In genomic region chr6:5507056-5507722, GRCh38 we compare ENCODE assay signal across 9 cellular contexts.
A peak's percentile ranks its signal among the peaks of the same experiment; 100 is the strongest.
DNase-seq lines count a peak whose midpoint lies in the region; ATAC-seq and TF ChIP-seq lines count a peak whose summit lies in the region.
"Had no signal": no experiment of that assay in that cellular context is flagged by ENCODE, and none has a peak within 500 bp of the region (broad histone marks: within the 10 kb centered on the region; RNA-seq: fewer than 3 reads in every experiment).

No MANE protein-coding gene starts in this region.

- H3K4me3 ChIP-seq in Jurkat, Clone E6-1 (ENCODE audit: low read length), result peak overlapping the region; percentile 28
- H3K4me3 ChIP-seq in spleen (peak overlapping the region in 1 of 8 donors; percentile 17), GM23338 (no peak overlapping the region)

- ATAC-seq in HG02588 (IDR thresholded peaks at IDR 0.05; ENCODE audit: unreplicated experiment) (peak; percentile 73), GM23338 (no peak)

- no peaks in the 10 kb centered on the region for H3F3A ChIP-seq in GM23338 (replicated peaks; ENCODE audit: low read depth)

- no peak overlapping the region for H3K4me2 ChIP-seq in GM23338

- H3K4me3 Mint-ChIP-seq in GM23338, result no peak overlapping the region

- peaks cover 0 to 32% (median 18%) of the 10 kb centered on the region in 6 donors for H3K4me1 ChIP-seq in spleen
- no peaks in the 10 kb centered on the region for H3K4me1 ChIP-seq in GM23338 (ENCODE audit: insufficient read depth)

- no peaks in the 10 kb centered on the region for H3K79me2 ChIP-seq in GM23338 (replicated peaks; ENCODE audit: insufficient read depth)

- H3K9me2 ChIP-seq in GM23338 (ENCODE audit: insufficient read depth), result no peaks in the 10 kb centered on the region

- DNase-seq in NCI-H2029 (lab: John Stamatoyannopoulos, UW) (peak; percentile 15), NCI-H2029 treated with DMSO at 0.1 percent for 48 hours (lab: John Stamatoyannopoulos, UW) (no peak), spleen (no peak), GDM1 (lab: John Stamatoyannopoulos, UW) (no peak), GM23338 (ENCODE audit: low spot score) (no peak), G401 (ENCODE audit: low spot score) (no peak)
- peak; percentile 54 for DNase-seq in Jurkat, Clone E6-1 (ENCODE audit: low read depth, low spot score)

- no peaks in the 10 kb centered on the region for H3K36me3 Mint-ChIP-seq in GM23338 (ENCODE audit: low read depth)

- H3K9me3 ChIP-seq in spleen, result no peaks in the 10 kb centered on the region

- intact Hi-C loops in spleen (cut with DNase I; ENCODE audit: low total_unique reads), result no loop called here

- H3K27ac ChIP-seq in spleen (peak overlapping the region in 7 of 8 donors; percentile 2 to 76 (median 63)), GM23338 (ENCODE audit: low read depth) (no peak overlapping the region)
- H3K27ac ChIP-seq: 22Rv1 had no signal

- TF ChIP-seq POLR2A in spleen (IDR thresholded peaks at IDR 0.05), result no peak

- TF ChIP-seq CTCF in spleen (IDR thresholded peaks at IDR 0.05 in 8 of 11, conservative IDR thresholded peaks at IDR 0.05 in 3 of 11), result no peak
- no peak for TF ChIP-seq CTCF in GM23338 (conservative IDR thresholded peaks at IDR 0.05; ENCODE audit: low read depth in 2 of 2)

- H3K4me1 Mint-ChIP-seq in GM23338, result peaks cover 46% of the 10 kb centered on the region

- 17 to 37% (median 32%) methylated on average over 5 of the region's 5 CpGs for WGBS in spleen, 5 donors

- H3K36me3 ChIP-seq in spleen, result peaks cover 0 to 7% (median 0%) of the 10 kb centered on the region in 6 donors
- H3K36me3 ChIP-seq in GM23338 (ENCODE audit: insufficient read depth), result no peaks in the 10 kb centered on the region

- H3K27me3 ChIP-seq in spleen (replicated peaks in 1 of 7) (no peaks in the 10 kb centered on the region), GM23338 (ENCODE audit: insufficient read depth) (no peaks in the 10 kb centered on the region)

- no peak overlapping the region for H3K27ac Mint-ChIP-seq in GM23338

- no peaks in the 10 kb centered on the region for H4K20me1 ChIP-seq in GM23338 (replicated peaks; ENCODE audit: insufficient read depth)

- H2AFZ ChIP-seq in GM23338, result no peak overlapping the region

- in situ Hi-C loops in G401 (cut with HindIII; ENCODE audit: low sequenced_read_pairs), result no loop called here

- H3K9me3 Mint-ChIP-seq in GM23338, result no peaks in the 10 kb centered on the region; the same call in 2 of the 3 replicates

- no peaks in the 10 kb centered on the region for H3K27me3 Mint-ChIP-seq in GM23338 (ENCODE audit: insufficient read depth, low read depth, poor library complexity)

TF ChIP-seq in GM23338, 12 proteins besides CTCF, POLR2A, EP300 and RAD21:
- no peak for TF ChIP-seq POLR2AphosphoS5 (IDR thresholded peaks at IDR 0.05; ENCODE audit: low read depth)
- no peak for TF ChIP-seq CREB1 (CRISPR knock-in tag; IDR thresholded peaks at IDR 0.05; ENCODE audit: low read depth)
- TF ChIP-seq, protein P1, sequence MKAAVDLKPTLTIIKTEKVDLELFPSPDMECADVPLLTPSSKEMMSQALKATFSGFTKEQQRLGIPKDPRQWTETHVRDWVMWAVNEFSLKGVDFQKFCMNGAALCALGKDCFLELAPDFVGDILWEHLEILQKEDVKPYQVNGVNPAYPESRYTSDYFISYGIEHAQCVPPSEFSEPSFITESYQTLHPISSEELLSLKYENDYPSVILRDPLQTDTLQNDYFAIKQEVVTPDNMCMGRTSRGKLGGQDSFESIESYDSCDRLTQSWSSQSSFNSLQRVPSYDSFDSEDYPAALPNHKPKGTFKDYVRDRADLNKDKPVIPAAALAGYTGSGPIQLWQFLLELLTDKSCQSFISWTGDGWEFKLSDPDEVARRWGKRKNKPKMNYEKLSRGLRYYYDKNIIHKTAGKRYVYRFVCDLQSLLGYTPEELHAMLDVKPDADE (IDR thresholded peaks at IDR 0.05), result no peak
- TF ChIP-seq ZNF114 (CRISPR knock-in tag; IDR thresholded peaks at IDR 0.05), result no peak
- no peak for TF ChIP-seq EZH2 (IDR thresholded peaks at IDR 0.05; ENCODE audit: low read depth, unreplicated experiment)
- TF ChIP-seq, protein P2, sequence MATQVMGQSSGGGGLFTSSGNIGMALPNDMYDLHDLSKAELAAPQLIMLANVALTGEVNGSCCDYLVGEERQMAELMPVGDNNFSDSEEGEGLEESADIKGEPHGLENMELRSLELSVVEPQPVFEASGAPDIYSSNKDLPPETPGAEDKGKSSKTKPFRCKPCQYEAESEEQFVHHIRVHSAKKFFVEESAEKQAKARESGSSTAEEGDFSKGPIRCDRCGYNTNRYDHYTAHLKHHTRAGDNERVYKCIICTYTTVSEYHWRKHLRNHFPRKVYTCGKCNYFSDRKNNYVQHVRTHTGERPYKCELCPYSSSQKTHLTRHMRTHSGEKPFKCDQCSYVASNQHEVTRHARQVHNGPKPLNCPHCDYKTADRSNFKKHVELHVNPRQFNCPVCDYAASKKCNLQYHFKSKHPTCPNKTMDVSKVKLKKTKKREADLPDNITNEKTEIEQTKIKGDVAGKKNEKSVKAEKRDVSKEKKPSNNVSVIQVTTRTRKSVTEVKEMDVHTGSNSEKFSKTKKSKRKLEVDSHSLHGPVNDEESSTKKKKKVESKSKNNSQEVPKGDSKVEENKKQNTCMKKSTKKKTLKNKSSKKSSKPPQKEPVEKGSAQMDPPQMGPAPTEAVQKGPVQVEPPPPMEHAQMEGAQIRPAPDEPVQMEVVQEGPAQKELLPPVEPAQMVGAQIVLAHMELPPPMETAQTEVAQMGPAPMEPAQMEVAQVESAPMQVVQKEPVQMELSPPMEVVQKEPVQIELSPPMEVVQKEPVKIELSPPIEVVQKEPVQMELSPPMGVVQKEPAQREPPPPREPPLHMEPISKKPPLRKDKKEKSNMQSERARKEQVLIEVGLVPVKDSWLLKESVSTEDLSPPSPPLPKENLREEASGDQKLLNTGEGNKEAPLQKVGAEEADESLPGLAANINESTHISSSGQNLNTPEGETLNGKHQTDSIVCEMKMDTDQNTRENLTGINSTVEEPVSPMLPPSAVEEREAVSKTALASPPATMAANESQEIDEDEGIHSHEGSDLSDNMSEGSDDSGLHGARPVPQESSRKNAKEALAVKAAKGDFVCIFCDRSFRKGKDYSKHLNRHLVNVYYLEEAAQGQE (IDR thresholded peaks at IDR 0.05; ENCODE audit: unreplicated experiment), result no peak
- TF ChIP-seq, protein P3, sequence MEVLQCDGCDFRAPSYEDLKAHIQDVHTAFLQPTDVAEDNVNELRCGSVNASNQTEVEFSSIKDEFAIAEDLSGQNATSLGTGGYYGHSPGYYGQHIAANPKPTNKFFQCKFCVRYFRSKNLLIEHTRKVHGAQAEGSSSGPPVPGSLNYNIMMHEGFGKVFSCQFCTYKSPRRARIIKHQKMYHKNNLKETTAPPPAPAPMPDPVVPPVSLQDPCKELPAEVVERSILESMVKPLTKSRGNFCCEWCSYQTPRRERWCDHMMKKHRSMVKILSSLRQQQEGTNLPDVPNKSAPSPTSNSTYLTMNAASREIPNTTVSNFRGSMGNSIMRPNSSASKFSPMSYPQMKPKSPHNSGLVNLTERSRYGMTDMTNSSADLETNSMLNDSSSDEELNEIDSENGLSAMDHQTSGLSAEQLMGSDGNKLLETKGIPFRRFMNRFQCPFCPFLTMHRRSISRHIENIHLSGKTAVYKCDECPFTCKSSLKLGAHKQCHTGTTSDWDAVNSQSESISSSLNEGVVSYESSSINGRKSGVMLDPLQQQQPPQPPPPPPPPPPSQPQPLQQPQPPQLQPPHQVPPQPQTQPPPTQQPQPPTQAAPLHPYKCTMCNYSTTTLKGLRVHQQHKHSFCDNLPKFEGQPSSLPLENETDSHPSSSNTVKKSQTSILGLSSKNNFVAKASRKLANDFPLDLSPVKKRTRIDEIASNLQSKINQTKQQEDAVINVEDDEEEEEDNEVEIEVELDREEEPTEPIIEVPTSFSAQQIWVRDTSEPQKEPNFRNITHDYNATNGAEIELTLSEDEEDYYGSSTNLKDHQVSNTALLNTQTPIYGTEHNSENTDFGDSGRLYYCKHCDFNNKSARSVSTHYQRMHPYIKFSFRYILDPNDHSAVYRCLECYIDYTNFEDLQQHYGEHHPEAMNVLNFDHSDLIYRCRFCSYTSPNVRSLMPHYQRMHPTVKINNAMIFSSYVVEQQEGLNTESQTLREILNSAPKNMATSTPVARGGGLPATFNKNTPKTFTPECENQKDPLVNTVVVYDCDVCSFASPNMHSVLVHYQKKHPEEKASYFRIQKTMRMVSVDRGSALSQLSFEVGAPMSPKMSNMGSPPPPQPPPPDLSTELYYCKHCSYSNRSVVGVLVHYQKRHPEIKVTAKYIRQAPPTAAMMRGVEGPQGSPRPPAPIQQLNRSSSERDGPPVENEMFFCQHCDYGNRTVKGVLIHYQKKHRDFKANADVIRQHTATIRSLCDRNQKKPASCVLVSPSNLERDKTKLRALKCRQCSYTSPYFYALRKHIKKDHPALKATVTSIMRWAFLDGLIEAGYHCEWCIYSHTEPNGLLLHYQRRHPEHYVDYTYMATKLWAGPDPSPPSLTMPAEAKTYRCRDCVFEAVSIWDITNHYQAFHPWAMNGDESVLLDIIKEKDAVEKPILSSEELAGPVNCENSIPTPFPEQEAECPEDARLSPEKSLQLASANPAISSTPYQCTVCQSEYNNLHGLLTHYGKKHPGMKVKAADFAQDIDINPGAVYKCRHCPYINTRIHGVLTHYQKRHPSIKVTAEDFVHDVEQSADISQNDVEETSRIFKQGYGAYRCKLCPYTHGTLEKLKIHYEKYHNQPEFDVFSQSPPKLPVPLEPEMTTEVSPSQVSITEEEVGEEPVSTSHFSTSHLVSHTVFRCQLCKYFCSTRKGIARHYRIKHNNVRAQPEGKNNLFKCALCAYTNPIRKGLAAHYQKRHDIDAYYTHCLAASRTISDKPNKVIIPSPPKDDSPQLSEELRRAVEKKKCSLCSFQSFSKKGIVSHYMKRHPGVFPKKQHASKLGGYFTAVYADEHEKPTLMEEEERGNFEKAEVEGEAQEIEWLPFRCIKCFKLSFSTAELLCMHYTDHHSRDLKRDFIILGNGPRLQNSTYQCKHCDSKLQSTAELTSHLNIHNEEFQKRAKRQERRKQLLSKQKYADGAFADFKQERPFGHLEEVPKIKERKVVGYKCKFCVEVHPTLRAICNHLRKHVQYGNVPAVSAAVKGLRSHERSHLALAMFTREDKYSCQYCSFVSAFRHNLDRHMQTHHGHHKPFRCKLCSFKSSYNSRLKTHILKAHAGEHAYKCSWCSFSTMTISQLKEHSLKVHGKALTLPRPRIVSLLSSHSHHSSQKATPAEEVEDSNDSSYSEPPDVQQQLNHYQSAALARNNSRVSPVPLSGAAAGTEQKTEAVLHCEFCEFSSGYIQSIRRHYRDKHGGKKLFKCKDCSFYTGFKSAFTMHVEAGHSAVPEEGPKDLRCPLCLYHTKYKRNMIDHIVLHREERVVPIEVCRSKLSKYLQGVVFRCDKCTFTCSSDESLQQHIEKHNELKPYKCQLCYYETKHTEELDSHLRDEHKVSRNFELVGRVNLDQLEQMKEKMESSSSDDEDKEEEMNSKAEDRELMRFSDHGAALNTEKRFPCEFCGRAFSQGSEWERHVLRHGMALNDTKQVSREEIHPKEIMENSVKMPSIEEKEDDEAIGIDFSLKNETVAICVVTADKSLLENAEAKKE (CRISPR knock-in tag; IDR thresholded peaks at IDR 0.05), result no peak
- no peak for TF ChIP-seq JUNB (IDR thresholded peaks at IDR 0.05; ENCODE audit: unreplicated experiment)
TF ChIP-seq in GM23338: peak in this region for 0.

Comparison
In these comparisons a context has a peak if more than half of its experiments do, and no peak if none do; other contexts are left out.
1. DNase-seq: peak in NCI-H2029 (single experiment) and Jurkat, Clone E6-1 (single experiment); none in NCI-H2029 treated with DMSO at 0.1 percent for 48 hours (single experiment), spleen (single experiment), GDM1 (single experiment), GM23338 (single experiment) and G401 (single experiment).